ENCODE assay signal across 2 cellular contexts in the genomic region with DNA sequence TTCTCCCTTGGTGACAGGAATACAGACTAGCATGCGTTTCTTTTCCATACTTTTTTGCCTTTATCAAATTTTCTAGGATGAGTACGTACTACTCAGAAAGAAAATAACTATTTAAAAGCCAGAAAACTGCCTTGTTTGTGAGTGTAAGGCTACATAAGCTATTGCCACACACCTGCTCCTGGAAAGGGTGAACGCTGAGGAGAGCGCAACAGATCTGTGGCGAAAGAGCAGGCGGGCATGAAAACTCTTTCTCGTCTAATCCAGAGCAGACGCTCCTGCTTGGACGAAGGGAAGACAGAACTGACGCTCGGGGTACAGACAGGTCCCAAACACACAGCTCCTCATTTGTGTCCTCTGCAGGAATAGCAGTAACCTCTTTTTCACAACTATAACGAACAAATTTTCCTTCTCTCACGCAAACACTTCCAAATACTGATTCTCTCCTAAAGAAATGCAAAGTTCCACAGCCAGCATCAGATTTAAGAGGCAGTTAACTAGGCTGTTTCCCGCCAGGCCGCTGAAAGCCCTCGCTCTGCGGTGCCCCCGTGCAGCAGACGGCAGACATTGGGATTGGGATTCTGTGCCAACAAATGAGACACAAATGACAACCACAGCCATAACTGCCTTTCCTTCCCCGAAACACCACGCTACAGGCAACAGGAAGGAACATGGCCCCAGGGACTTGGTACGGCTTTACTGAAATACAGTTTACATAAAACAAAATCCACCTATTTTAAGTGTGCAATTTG.
TF ChIP-seq lines count a peak whose summit lies in the region.

No MANE protein-coding gene starts in this region.

TF ChIP-seq in GM23338, 12 proteins besides CTCF, POLR2A, EP300 and RAD21 (continued from another document and continues in another):
- TF ChIP-seq, protein P1, sequence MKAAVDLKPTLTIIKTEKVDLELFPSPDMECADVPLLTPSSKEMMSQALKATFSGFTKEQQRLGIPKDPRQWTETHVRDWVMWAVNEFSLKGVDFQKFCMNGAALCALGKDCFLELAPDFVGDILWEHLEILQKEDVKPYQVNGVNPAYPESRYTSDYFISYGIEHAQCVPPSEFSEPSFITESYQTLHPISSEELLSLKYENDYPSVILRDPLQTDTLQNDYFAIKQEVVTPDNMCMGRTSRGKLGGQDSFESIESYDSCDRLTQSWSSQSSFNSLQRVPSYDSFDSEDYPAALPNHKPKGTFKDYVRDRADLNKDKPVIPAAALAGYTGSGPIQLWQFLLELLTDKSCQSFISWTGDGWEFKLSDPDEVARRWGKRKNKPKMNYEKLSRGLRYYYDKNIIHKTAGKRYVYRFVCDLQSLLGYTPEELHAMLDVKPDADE (IDR thresholded peaks at IDR 0.05) = no peak
- TF ChIP-seq STAT1 (IDR thresholded peaks at IDR 0.05; ENCODE audit: unreplicated experiment) (no peak), EZH2 (IDR thresholded peaks at IDR 0.05; ENCODE audit: low read depth, unreplicated experiment) (no peak), EZH2phosphoT487 (IDR thresholded peaks at IDR 0.05; ENCODE audit: unreplicated experiment) (no peak), NANOG (IDR thresholded peaks at IDR 0.05; ENCODE audit: borderline replicate concordance) (no peak), ZNF114 (CRISPR knock-in tag; IDR thresholded peaks at IDR 0.05) (no peak), JUNB (IDR thresholded peaks at IDR 0.05; ENCODE audit: unreplicated experiment) (no peak), POLR2AphosphoS5 (IDR thresholded peaks at IDR 0.05; ENCODE audit: low read depth) (no peak)
- TF ChIP-seq, protein P2, sequence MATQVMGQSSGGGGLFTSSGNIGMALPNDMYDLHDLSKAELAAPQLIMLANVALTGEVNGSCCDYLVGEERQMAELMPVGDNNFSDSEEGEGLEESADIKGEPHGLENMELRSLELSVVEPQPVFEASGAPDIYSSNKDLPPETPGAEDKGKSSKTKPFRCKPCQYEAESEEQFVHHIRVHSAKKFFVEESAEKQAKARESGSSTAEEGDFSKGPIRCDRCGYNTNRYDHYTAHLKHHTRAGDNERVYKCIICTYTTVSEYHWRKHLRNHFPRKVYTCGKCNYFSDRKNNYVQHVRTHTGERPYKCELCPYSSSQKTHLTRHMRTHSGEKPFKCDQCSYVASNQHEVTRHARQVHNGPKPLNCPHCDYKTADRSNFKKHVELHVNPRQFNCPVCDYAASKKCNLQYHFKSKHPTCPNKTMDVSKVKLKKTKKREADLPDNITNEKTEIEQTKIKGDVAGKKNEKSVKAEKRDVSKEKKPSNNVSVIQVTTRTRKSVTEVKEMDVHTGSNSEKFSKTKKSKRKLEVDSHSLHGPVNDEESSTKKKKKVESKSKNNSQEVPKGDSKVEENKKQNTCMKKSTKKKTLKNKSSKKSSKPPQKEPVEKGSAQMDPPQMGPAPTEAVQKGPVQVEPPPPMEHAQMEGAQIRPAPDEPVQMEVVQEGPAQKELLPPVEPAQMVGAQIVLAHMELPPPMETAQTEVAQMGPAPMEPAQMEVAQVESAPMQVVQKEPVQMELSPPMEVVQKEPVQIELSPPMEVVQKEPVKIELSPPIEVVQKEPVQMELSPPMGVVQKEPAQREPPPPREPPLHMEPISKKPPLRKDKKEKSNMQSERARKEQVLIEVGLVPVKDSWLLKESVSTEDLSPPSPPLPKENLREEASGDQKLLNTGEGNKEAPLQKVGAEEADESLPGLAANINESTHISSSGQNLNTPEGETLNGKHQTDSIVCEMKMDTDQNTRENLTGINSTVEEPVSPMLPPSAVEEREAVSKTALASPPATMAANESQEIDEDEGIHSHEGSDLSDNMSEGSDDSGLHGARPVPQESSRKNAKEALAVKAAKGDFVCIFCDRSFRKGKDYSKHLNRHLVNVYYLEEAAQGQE (IDR thresholded peaks at IDR 0.05; ENCODE audit: unreplicated experiment) = no peak

TF ChIP-seq in WTC11, 78 proteins besides CTCF, POLR2A, EP300 and RAD21 (continued from another document):
- TF ChIP-seq, protein P3, sequence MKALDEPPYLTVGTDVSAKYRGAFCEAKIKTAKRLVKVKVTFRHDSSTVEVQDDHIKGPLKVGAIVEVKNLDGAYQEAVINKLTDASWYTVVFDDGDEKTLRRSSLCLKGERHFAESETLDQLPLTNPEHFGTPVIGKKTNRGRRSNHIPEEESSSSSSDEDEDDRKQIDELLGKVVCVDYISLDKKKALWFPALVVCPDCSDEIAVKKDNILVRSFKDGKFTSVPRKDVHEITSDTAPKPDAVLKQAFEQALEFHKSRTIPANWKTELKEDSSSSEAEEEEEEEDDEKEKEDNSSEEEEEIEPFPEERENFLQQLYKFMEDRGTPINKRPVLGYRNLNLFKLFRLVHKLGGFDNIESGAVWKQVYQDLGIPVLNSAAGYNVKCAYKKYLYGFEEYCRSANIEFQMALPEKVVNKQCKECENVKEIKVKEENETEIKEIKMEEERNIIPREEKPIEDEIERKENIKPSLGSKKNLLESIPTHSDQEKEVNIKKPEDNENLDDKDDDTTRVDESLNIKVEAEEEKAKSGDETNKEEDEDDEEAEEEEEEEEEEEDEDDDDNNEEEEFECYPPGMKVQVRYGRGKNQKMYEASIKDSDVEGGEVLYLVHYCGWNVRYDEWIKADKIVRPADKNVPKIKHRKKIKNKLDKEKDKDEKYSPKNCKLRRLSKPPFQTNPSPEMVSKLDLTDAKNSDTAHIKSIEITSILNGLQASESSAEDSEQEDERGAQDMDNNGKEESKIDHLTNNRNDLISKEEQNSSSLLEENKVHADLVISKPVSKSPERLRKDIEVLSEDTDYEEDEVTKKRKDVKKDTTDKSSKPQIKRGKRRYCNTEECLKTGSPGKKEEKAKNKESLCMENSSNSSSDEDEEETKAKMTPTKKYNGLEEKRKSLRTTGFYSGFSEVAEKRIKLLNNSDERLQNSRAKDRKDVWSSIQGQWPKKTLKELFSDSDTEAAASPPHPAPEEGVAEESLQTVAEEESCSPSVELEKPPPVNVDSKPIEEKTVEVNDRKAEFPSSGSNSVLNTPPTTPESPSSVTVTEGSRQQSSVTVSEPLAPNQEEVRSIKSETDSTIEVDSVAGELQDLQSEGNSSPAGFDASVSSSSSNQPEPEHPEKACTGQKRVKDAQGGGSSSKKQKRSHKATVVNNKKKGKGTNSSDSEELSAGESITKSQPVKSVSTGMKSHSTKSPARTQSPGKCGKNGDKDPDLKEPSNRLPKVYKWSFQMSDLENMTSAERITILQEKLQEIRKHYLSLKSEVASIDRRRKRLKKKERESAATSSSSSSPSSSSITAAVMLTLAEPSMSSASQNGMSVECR (CRISPR knock-in tag; IDR thresholded peaks at IDR 0.05; ENCODE audit: borderline replicate concordance) = no peak
- TF ChIP-seq, protein P4, sequence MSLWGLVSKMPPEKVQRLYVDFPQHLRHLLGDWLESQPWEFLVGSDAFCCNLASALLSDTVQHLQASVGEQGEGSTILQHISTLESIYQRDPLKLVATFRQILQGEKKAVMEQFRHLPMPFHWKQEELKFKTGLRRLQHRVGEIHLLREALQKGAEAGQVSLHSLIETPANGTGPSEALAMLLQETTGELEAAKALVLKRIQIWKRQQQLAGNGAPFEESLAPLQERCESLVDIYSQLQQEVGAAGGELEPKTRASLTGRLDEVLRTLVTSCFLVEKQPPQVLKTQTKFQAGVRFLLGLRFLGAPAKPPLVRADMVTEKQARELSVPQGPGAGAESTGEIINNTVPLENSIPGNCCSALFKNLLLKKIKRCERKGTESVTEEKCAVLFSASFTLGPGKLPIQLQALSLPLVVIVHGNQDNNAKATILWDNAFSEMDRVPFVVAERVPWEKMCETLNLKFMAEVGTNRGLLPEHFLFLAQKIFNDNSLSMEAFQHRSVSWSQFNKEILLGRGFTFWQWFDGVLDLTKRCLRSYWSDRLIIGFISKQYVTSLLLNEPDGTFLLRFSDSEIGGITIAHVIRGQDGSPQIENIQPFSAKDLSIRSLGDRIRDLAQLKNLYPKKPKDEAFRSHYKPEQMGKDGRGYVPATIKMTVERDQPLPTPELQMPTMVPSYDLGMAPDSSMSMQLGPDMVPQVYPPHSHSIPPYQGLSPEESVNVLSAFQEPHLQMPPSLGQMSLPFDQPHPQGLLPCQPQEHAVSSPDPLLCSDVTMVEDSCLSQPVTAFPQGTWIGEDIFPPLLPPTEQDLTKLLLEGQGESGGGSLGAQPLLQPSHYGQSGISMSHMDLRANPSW (CRISPR knock-in tag; conservative IDR thresholded peaks at IDR 0.05; ENCODE audit: low read depth) = no peak
- TF ChIP-seq CREB1 (CRISPR knock-in tag; IDR thresholded peaks at IDR 0.05) (no peak), MYBL2 (CRISPR knock-in tag; IDR thresholded peaks at IDR 0.05) (no peak), ATF1 (CRISPR knock-in tag; IDR thresholded peaks at IDR 0.05) (no peak), SP1 (CRISPR knock-in tag; conservative IDR thresholded peaks at IDR 0.05) (no peak), MXD4 (CRISPR knock-in tag; IDR thresholded peaks at IDR 0.05; ENCODE audit: borderline replicate concordance) (no peak), ZNF232 (CRISPR knock-in tag; IDR thresholded peaks at IDR 0.05) (no peak), CREM (CRISPR knock-in tag; IDR thresholded peaks at IDR 0.05) (no peak), ZNF219 (CRISPR knock-in tag; IDR thresholded peaks at IDR 0.05; ENCODE audit: borderline replicate concordance) (no peak), GTF2I (CRISPR knock-in tag; conservative IDR thresholded peaks at IDR 0.05) (no peak)
- TF ChIP-seq, protein P5, sequence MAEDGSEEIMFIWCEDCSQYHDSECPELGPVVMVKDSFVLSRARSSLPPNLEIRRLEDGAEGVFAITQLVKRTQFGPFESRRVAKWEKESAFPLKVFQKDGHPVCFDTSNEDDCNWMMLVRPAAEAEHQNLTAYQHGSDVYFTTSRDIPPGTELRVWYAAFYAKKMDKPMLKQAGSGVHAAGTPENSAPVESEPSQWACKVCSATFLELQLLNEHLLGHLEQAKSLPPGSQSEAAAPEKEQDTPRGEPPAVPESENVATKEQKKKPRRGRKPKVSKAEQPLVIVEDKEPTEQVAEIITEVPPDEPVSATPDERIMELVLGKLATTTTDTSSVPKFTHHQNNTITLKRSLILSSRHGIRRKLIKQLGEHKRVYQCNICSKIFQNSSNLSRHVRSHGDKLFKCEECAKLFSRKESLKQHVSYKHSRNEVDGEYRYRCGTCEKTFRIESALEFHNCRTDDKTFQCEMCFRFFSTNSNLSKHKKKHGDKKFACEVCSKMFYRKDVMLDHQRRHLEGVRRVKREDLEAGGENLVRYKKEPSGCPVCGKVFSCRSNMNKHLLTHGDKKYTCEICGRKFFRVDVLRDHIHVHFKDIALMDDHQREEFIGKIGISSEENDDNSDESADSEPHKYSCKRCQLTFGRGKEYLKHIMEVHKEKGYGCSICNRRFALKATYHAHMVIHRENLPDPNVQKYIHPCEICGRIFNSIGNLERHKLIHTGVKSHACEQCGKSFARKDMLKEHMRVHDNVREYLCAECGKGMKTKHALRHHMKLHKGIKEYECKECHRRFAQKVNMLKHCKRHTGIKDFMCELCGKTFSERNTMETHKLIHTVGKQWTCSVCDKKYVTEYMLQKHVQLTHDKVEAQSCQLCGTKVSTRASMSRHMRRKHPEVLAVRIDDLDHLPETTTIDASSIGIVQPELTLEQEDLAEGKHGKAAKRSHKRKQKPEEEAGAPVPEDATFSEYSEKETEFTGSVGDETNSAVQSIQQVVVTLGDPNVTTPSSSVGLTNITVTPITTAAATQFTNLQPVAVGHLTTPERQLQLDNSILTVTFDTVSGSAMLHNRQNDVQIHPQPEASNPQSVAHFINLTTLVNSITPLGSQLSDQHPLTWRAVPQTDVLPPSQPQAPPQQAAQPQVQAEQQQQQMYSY (CRISPR knock-in tag; IDR thresholded peaks at IDR 0.05) = no peak
- TF ChIP-seq, protein P6, sequence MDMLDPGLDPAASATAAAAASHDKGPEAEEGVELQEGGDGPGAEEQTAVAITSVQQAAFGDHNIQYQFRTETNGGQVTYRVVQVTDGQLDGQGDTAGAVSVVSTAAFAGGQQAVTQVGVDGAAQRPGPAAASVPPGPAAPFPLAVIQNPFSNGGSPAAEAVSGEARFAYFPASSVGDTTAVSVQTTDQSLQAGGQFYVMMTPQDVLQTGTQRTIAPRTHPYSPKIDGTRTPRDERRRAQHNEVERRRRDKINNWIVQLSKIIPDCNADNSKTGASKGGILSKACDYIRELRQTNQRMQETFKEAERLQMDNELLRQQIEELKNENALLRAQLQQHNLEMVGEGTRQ (CRISPR knock-in tag; IDR thresholded peaks at IDR 0.05) = no peak
- TF ChIP-seq, protein P7, sequence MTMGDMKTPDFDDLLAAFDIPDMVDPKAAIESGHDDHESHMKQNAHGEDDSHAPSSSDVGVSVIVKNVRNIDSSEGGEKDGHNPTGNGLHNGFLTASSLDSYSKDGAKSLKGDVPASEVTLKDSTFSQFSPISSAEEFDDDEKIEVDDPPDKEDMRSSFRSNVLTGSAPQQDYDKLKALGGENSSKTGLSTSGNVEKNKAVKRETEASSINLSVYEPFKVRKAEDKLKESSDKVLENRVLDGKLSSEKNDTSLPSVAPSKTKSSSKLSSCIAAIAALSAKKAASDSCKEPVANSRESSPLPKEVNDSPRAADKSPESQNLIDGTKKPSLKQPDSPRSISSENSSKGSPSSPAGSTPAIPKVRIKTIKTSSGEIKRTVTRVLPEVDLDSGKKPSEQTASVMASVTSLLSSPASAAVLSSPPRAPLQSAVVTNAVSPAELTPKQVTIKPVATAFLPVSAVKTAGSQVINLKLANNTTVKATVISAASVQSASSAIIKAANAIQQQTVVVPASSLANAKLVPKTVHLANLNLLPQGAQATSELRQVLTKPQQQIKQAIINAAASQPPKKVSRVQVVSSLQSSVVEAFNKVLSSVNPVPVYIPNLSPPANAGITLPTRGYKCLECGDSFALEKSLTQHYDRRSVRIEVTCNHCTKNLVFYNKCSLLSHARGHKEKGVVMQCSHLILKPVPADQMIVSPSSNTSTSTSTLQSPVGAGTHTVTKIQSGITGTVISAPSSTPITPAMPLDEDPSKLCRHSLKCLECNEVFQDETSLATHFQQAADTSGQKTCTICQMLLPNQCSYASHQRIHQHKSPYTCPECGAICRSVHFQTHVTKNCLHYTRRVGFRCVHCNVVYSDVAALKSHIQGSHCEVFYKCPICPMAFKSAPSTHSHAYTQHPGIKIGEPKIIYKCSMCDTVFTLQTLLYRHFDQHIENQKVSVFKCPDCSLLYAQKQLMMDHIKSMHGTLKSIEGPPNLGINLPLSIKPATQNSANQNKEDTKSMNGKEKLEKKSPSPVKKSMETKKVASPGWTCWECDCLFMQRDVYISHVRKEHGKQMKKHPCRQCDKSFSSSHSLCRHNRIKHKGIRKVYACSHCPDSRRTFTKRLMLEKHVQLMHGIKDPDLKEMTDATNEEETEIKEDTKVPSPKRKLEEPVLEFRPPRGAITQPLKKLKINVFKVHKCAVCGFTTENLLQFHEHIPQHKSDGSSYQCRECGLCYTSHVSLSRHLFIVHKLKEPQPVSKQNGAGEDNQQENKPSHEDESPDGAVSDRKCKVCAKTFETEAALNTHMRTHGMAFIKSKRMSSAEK (CRISPR knock-in tag; IDR thresholded peaks at IDR 0.05; ENCODE audit: borderline replicate concordance) = no peak
